In genomic region chr9:6941527-6941926, GRCh38 we compare ENCODE assay signal across 1 cellular context.
TF ChIP-seq lines count a peak whose summit lies in the region.

No MANE protein-coding gene starts in this region.

TF ChIP-seq in SK-N-SH, 30 proteins besides CTCF, POLR2A, EP300 and RAD21 (continued from another document):
- peak; percentile 45; the same call in 1 of the 2 replicates for TF ChIP-seq RCOR1 (IDR thresholded peaks at IDR 0.05; ENCODE audit: low read length)
